Comparison of ENCODE assay signal across 17 cellular contexts in genomic region chr10:84563868-84564267, GRCh38.
DNase-seq lines count a peak whose midpoint lies in the region; ATAC-seq and TF ChIP-seq lines count a peak whose summit lies in the region.
"Had no signal": no experiment of that assay in that cellular context is flagged by ENCODE, and none has a peak within 500 bp of the region (broad histone marks: within the 10 kb centered on the region; RNA-seq: fewer than 3 reads in every experiment).

No MANE protein-coding gene starts in this region.

- CTCF ChIA-PET in CD8-positive, alpha-beta T cell (lab: Charles Lee), result no interaction called here
- CTCF ChIA-PET in activated CD4-positive, alpha-beta memory T cell treated with anti-CD3 and anti-CD28 coated beads, Interleukin-2, amount 10 ng/mL, durations not matched to agents 7 days and 5 days (lab: Charles Lee), result no interaction called here

- H3K36me3 Mint-ChIP-seq in CD8-positive, alpha-beta T cell, result no peaks in the 10 kb centered on the region
- no peaks in the 10 kb centered on the region for H3K36me3 Mint-ChIP-seq in activated CD4-positive, alpha-beta memory T cell treated with anti-CD3 and anti-CD28 coated beads, Interleukin-2, amount 10 ng/mL, durations not matched to agents 7 days and 5 days (ENCODE audit: low read depth)
- H3K36me3 Mint-ChIP-seq: activated naive CD4-positive, alpha-beta T cell treated with anti-CD3 and anti-CD28 coated beads, Interleukin-2, amount 50 U/mL, for 72 hours had no signal

- H3K4me1 Mint-ChIP-seq in CD8-positive, alpha-beta T cell (ENCODE audit: low read depth), result peaks cover 2% of the 10 kb centered on the region
- no peaks in the 10 kb centered on the region for H3K4me1 Mint-ChIP-seq in activated CD4-positive, alpha-beta memory T cell treated with anti-CD3 and anti-CD28 coated beads, Interleukin-2, amount 10 ng/mL, durations not matched to agents 7 days and 5 days

- intact Hi-C loops in CD8-positive, alpha-beta T cell (cut with DNase I, micrococcal nuclease), result no loop called here

- no peak overlapping the region for H3K4me3 ChIP-seq in CD8-positive, alpha-beta T cell (ENCODE audit: low read depth, low read length)

- DNase-seq in GF-D8 (lab: John Stamatoyannopoulos, UW) (peak; percentile 73), NAMALWA (ENCODE audit: low spot score) (peak; percentile 31), C1 segment of cervical spinal cord (lab: John Stamatoyannopoulos, UW) (no peak)
- DNase-seq in CD8-positive, alpha-beta T cell, result no peak
- no peak for DNase-seq in stimulated activated CD8-positive, alpha-beta memory T cell treated with anti-CD3 and anti-CD28 coated beads, Interleukin-4, amount 100 ng/mL, for 48 hours
- no peak for DNase-seq in activated CD4-positive, alpha-beta memory T cell treated with anti-CD3 and anti-CD28 coated beads, Interleukin-2, amount 10 ng/mL, durations not matched to agents 7 days and 5 days
- DNase-seq: activated CD4-positive, alpha-beta T cell treated with anti-CD3 and anti-CD28 coated beads for 1 hour; left ventricle myocardium superior; NCI-H446 treated with DMSO at 0.1 percent for 48 hours; SHP77; stimulated activated CD4-positive, alpha-beta T cell treated with anti-CD3 and anti-CD28 coated beads, Interleukin-4, amount 100 ng/mL, for 1 hour; substantia nigra had no signal

- no peak overlapping the region for H3K27ac Mint-ChIP-seq in CD8-positive, alpha-beta T cell
- H3K27ac Mint-ChIP-seq in activated CD4-positive, alpha-beta memory T cell treated with anti-CD3 and anti-CD28 coated beads, Interleukin-2, amount 10 ng/mL, durations not matched to agents 7 days and 5 days, result no peak overlapping the region
- H3K27ac Mint-ChIP-seq: activated naive CD4-positive, alpha-beta T cell treated with anti-CD3 and anti-CD28 coated beads, Interleukin-2, amount 50 U/mL, for 72 hours had no signal

- H3K27me3 Mint-ChIP-seq in CD8-positive, alpha-beta T cell (ENCODE audit: low read depth), result peaks cover 32% of the 10 kb centered on the region
- peaks cover 22% of the 10 kb centered on the region for H3K27me3 Mint-ChIP-seq in activated CD4-positive, alpha-beta memory T cell treated with anti-CD3 and anti-CD28 coated beads, Interleukin-2, amount 10 ng/mL, durations not matched to agents 7 days and 5 days

- ATAC-seq in GM21367 (IDR thresholded peaks at IDR 0.05; ENCODE audit: unreplicated experiment), result peak; percentile 35
- peak; percentile 40 for ATAC-seq in HG02973 (IDR thresholded peaks at IDR 0.05; ENCODE audit: unreplicated experiment)
- ATAC-seq in CD8-positive, alpha-beta T cell, result no peak
- ATAC-seq: activated naive CD4-positive, alpha-beta T cell treated with anti-CD3 and anti-CD28 coated beads, Interleukin-2, amount 50 U/mL, for 72 hours; left ventricle myocardium superior had no signal

- no peaks in the 10 kb centered on the region for H3K27me3 ChIP-seq in CD8-positive, alpha-beta T cell (ENCODE audit: insufficient read depth, low read length)

- H3K9me3 Mint-ChIP-seq in CD8-positive, alpha-beta T cell, result no peaks in the 10 kb centered on the region
- H3K9me3 Mint-ChIP-seq in activated CD4-positive, alpha-beta memory T cell treated with anti-CD3 and anti-CD28 coated beads, Interleukin-2, amount 10 ng/mL, durations not matched to agents 7 days and 5 days, result no peaks in the 10 kb centered on the region
- H3K9me3 Mint-ChIP-seq: activated naive CD4-positive, alpha-beta T cell treated with anti-CD3 and anti-CD28 coated beads, Interleukin-2, amount 50 U/mL, for 72 hours had no signal

- H3K4me1 ChIP-seq in CD8-positive, alpha-beta T cell (ENCODE audit: insufficient read depth, low read length), result no peaks in the 10 kb centered on the region

- no peak for TF ChIP-seq CTCF in CD8-positive, alpha-beta T cell (IDR thresholded peaks at IDR 0.05)

- H3K27ac ChIP-seq in CD8-positive, alpha-beta T cell (ENCODE audit: low read depth, low read length), result no peak overlapping the region
- H3K27ac ChIP-seq: KMS-11, parathyroid adenoma had no signal

- POLR2A ChIA-PET in CD8-positive, alpha-beta T cell (lab: Charles Lee), result no interaction called here
- POLR2A ChIA-PET in activated CD4-positive, alpha-beta memory T cell treated with anti-CD3 and anti-CD28 coated beads, Interleukin-2, amount 10 ng/mL, durations not matched to agents 7 days and 5 days (lab: Charles Lee), result no interaction called here

- no peak overlapping the region for H3K4me3 Mint-ChIP-seq in CD8-positive, alpha-beta T cell
- no peak overlapping the region for H3K4me3 Mint-ChIP-seq in activated CD4-positive, alpha-beta memory T cell treated with anti-CD3 and anti-CD28 coated beads, Interleukin-2, amount 10 ng/mL, durations not matched to agents 7 days and 5 days

- H3K9me3 ChIP-seq in CD8-positive, alpha-beta T cell (ENCODE audit: low read length), result no peaks in the 10 kb centered on the region

- H3K36me3 ChIP-seq in CD8-positive, alpha-beta T cell (ENCODE audit: insufficient read depth, low read length), result no peaks in the 10 kb centered on the region

Comparison
In these comparisons a context has a peak if more than half of its experiments do, and no peak if none do; other contexts are left out.
1. DNase-seq: peak in GF-D8 (single experiment) and NAMALWA (single experiment); none in CD8-positive, alpha-beta T cell (0 of 7), stimulated activated CD8-positive, alpha-beta memory T cell treated with anti-CD3 and anti-CD28 coated beads, Interleukin-4, amount 100 ng/mL, for 48 hours (single experiment), C1 segment of cervical spinal cord (0 of 14) and activated CD4-positive, alpha-beta memory T cell treated with anti-CD3 and anti-CD28 coated beads, Interleukin-2, amount 10 ng/mL, durations not matched to agents 7 days and 5 days (single experiment).